ENCODE assay signal across 8 cellular contexts in genomic region chr21:5128257-5128656, GRCh38.
A peak's percentile ranks its signal among the peaks of the same experiment; 100 is the strongest.
DNase-seq lines count a peak whose midpoint lies in the region; ATAC-seq and TF ChIP-seq lines count a peak whose summit lies in the region.
"Not testable (repeated sequence)": the region's sequence is repeated elsewhere in the genome, so short reads cannot be mapped to it uniquely, and the experiment has no call there.

No MANE protein-coding gene starts in this region.

- H3K27me3 ChIP-seq in GM23248 (replicated peaks; ENCODE audit: insufficient read depth), result not testable (repeated sequence)

- not testable (repeated sequence) for H3K27ac ChIP-seq in GM23248

- not testable (repeated sequence) for H2AFZ ChIP-seq in GM23248

- 0 out of 2 replicates have a peak overlapping the region, but pooled peaks have one; percentile 47 for H3K9ac ChIP-seq in GM23248

- not testable (repeated sequence) for H3K27ac Mint-ChIP-seq in osteocyte (ENCODE audit: unreplicated experiment)

- intact Hi-C loops in left ventricle myocardium superior (cut with micrococcal nuclease), result not testable (repeated sequence)

- H4K20me1 ChIP-seq in GM23248 (ENCODE audit: insufficient read depth), result not testable (repeated sequence)

- H3K4me1 Mint-ChIP-seq in osteocyte (ENCODE audit: unreplicated experiment), result not testable (repeated sequence)

- DNase-seq in EH (ENCODE audit: low read depth) (peak; percentile 54), GM23248 (peak; percentile 62), HS-27A (ENCODE audit: low read depth) (peak; percentile 36), astrocyte of the spinal cord (ENCODE audit: low read depth, low spot score) (peak; percentile 75), left ventricle myocardium superior (peak; percentile 98), osteocyte (ENCODE audit: extremely low spot score, unreplicated experiment) (peak; percentile 99)
- peak; percentile 96 for DNase-seq in activated CD4-positive, CD25-positive, alpha-beta regulatory T cell treated with anti-CD3 and anti-CD28 coated beads, Interleukin-2, amount 50 U/mL, for 72 hours
- DNase-seq in stimulated activated CD8-positive, alpha-beta memory T cell treated with anti-CD3 and anti-CD28 coated beads, Interleukin-4, amount 100 ng/mL, for 4 hours (ENCODE audit: low read depth in 2 of 2, low spot score in 1 of 2), result peak; percentile 94 to 97

- H3K27me3 Mint-ChIP-seq in osteocyte (ENCODE audit: unreplicated experiment), result not testable (repeated sequence)

- not testable (repeated sequence) for H3F3A ChIP-seq in GM23248 (ENCODE audit: insufficient read depth)

- not testable (repeated sequence) for H3K36me3 ChIP-seq in GM23248 (ENCODE audit: low read depth)

- H3K9me3 ChIP-seq in GM23248 (ENCODE audit: low read depth), result not testable (repeated sequence)

- peak; percentile 91 for ATAC-seq in left ventricle myocardium superior

- peak overlapping the region; percentile 40; the same call in 1 of the 2 replicates for H3K4me3 ChIP-seq in GM23248
- peak overlapping the region; percentile 38 for H3K4me3 ChIP-seq in astrocyte of the spinal cord (ENCODE audit: low read depth, low read length)

- H3K4me1 ChIP-seq in GM23248 (ENCODE audit: insufficient read depth), result not testable (repeated sequence)

- not testable (repeated sequence) for H3K9me3 Mint-ChIP-seq in osteocyte (ENCODE audit: unreplicated experiment)

- not testable (repeated sequence) for H3K9me2 ChIP-seq in GM23248 (ENCODE audit: insufficient read depth)

- not testable (repeated sequence) for TF ChIP-seq CTCF in astrocyte of the spinal cord (IDR thresholded peaks at IDR 0.05; ENCODE audit: low read depth, low read length); osteocyte (IDR thresholded peaks at IDR 0.05)

- H3K4me3 Mint-ChIP-seq in osteocyte (ENCODE audit: unreplicated experiment), result peak overlapping the region; percentile 66

- not testable (repeated sequence) for H3K79me2 ChIP-seq in GM23248 (ENCODE audit: insufficient read depth)

- not testable (repeated sequence) for H3K36me3 Mint-ChIP-seq in osteocyte (ENCODE audit: unreplicated experiment)

- not testable (repeated sequence) for H3K4me2 ChIP-seq in GM23248 (ENCODE audit: unreplicated experiment)

- in situ Hi-C loops in GM23248 (cut with MboI); astrocyte of the spinal cord (cut with HindIII; ENCODE audit: low sequenced_read_pairs): not testable (repeated sequence)

- 0% methylated on average over 1 of the region's 42 CpGs; no CpG with 5 or more reads in 1 of the 2 experiments for WGBS in GM23248 (ENCODE audit: low coverage in 1 of 2, low lambda C conversion rate in 2 of 2, missing lambda C conversion rate in 2 of 2), 2 experiments

Comparison
In these comparisons a context has a peak if more than half of its experiments do, and no peak if none do; other contexts are left out.
1. DNase-seq: peak in every context shown above with its lines; median percentile 99 in osteocyte; 98 in left ventricle myocardium superior; 96 in activated CD4-positive, CD25-positive, alpha-beta regulatory T cell treated with anti-CD3 and anti-CD28 coated beads, Interleukin-2, amount 50 U/mL, for 72 hours; 96 in stimulated activated CD8-positive, alpha-beta memory T cell treated with anti-CD3 and anti-CD28 coated beads, Interleukin-4, amount 100 ng/mL, for 4 hours; 75 in astrocyte of the spinal cord; 62 in GM23248; 54 in EH; 36 in HS-27A.